1 cellular context compared by ENCODE assay signal in the genomic region with DNA sequence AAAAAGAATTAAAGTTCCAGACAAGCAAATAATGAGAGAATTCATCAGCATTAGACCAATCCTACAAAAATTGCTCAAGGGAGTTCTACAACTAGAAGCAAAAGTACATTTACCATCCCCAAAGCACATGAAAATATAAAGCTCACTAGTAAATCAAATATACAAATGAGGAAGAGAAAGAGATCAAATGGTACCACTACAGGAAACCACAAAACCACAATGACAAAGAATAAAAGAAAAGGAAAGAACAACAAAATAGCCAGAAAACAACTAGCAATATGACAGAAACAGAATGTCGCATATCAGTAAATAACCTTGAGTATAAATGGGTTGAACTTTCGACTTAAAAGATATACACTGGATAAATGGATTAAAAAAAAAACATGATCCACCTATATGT.
TF ChIP-seq lines count a peak whose summit lies in the region.

No MANE protein-coding gene starts in this region.

TF ChIP-seq in GM12878, 131 proteins besides CTCF, POLR2A, EP300 and RAD21 (continued from another document):
- TF ChIP-seq SPI1 (IDR thresholded peaks at IDR 0.05; ENCODE audit: borderline replicate concordance, insufficient read depth, low read depth, low read length) (peak; percentile 26; the same call in 1 of the 2 replicates), ZNF24 (IDR thresholded peaks at IDR 0.05) (no peak), RCOR1 (conservative IDR thresholded peaks at IDR 0.05; ENCODE audit: low read depth, low read length) (no peak), CHD2 (IDR thresholded peaks at IDR 0.05; ENCODE audit: borderline replicate concordance, low read depth, low read length) (no peak), RUNX3 (IDR thresholded peaks at IDR 0.05; ENCODE audit: low read length) (peak; percentile 85), MEF2A (IDR thresholded peaks at IDR 0.05; ENCODE audit: insufficient read depth, low read depth, low read length) (no peak), TCF7 (IDR thresholded peaks at IDR 0.05; ENCODE audit: borderline replicate concordance) (no peak), ZNF384 (IDR thresholded peaks at IDR 0.05; ENCODE audit: borderline replicate concordance, low read depth, low read length) (no peak), RB1 (IDR thresholded peaks at IDR 0.05; ENCODE audit: borderline replicate concordance) (no peak), FOXM1 (IDR thresholded peaks at IDR 0.05; ENCODE audit: low read depth, low read length) (no peak), ZNF217 (IDR thresholded peaks at IDR 0.05) (no peak), MXI1 (IDR thresholded peaks at IDR 0.05; ENCODE audit: low read depth, low read length) (no peak), HDAC2 (IDR thresholded peaks at IDR 0.05) (no peak), NBN (IDR thresholded peaks at IDR 0.05) (no peak), MEF2B (IDR thresholded peaks at IDR 0.05; ENCODE audit: partially characterized antibody, poor library complexity, severe bottlenecking) (no peak), STAT1 (conservative IDR thresholded peaks at IDR 0.05) (no peak), BACH1 (IDR thresholded peaks at IDR 0.05; ENCODE audit: borderline replicate concordance) (no peak), ZNF207 (IDR thresholded peaks at IDR 0.05; ENCODE audit: borderline replicate concordance) (no peak), NFIC (IDR thresholded peaks at IDR 0.05; ENCODE audit: low read depth, low read length) (0 out of 2 replicates have a peak, but pooled peaks have one; percentile 27), CBFB (IDR thresholded peaks at IDR 0.05; ENCODE audit: low read depth) (0 out of 2 replicates have a peak, but pooled peaks have one; percentile 41), ATF7 (IDR thresholded peaks at IDR 0.05; ENCODE audit: low read depth) (no peak), ZNF274 (IDR thresholded peaks at IDR 0.05; ENCODE audit: insufficient read depth, insufficient read length) (no peak)
